ENCODE assay signal across 18 cellular contexts in genomic region chr3:197093871-197094270, GRCh38.
"Had no signal": no experiment of that assay in that cellular context is flagged by ENCODE, and none has a peak within 500 bp of the region (broad histone marks: within the 10 kb centered on the region; RNA-seq: fewer than 3 reads in every experiment).

No MANE protein-coding gene starts in this region.

- H3K27ac Mint-ChIP-seq: activated CD4-positive, alpha-beta T cell treated with anti-CD3 and anti-CD28 coated beads for 36 hours; activated naive CD8-positive, alpha-beta T cell treated with anti-CD3 and anti-CD28 coated beads for 36 hours; activated T-helper 1 cell treated with anti-CD3 and anti-CD28 coated beads, Interleukin-12 subunit alpha, Interleukin-12 subunit beta, Interleukin-2, Interleukin-4 antibody, amounts not matched to agents 30 ng/mL and 10 ng/mL and 1 ng/mL, durations not matched to agents 14 hours and 24 hours and 36 hours; nephron; stimulated activated naive CD8-positive, alpha-beta T cell treated with anti-CD3 and anti-CD28 coated beads, Interleukin-15, Interleukin-2, amounts not matched to agents 100 ng/mL and 50 ng/mL, for 24 hours had no signal

- H3K4me3 ChIP-seq: dorsolateral prefrontal cortex, lung, tibial nerve had no signal

- H3K9me3 Mint-ChIP-seq: activated naive CD8-positive, alpha-beta T cell treated with anti-CD3 and anti-CD28 coated beads for 36 hours; activated T-helper 1 cell treated with anti-CD3 and anti-CD28 coated beads, Interleukin-12 subunit alpha, Interleukin-12 subunit beta, Interleukin-2, Interleukin-4 antibody, amounts not matched to agents 30 ng/mL and 10 ng/mL and 1 ng/mL, durations not matched to agents 14 hours and 24 hours and 36 hours; nephron; stimulated activated naive CD8-positive, alpha-beta T cell treated with anti-CD3 and anti-CD28 coated beads, Interleukin-15, Interleukin-2, amounts not matched to agents 100 ng/mL and 50 ng/mL, for 24 hours had no signal

- H3K27me3 ChIP-seq: dorsolateral prefrontal cortex, tibial nerve had no signal

- H3K4me1 Mint-ChIP-seq: nephron had no signal

- DNase-seq: activated CD4-positive, alpha-beta T cell treated with anti-CD3 and anti-CD28 coated beads for 36 hours; activated CD4-positive, alpha-beta T cell treated with anti-CD3 and anti-CD28 coated beads, Interleukin-2, amount 50 U/mL, for 48 hours; activated naive CD8-positive, alpha-beta T cell treated with anti-CD3 and anti-CD28 coated beads for 36 hours; amniotic stem cell; dorsolateral prefrontal cortex; foreskin melanocyte; glutamatergic neuron; hypothalamus; islet precursor cell; occipital lobe; T-helper 2 cell had no signal

- ATAC-seq: activated CD4-positive, alpha-beta T cell treated with anti-CD3 and anti-CD28 coated beads for 36 hours had no signal

- H3K4me3 Mint-ChIP-seq: activated CD4-positive, alpha-beta T cell treated with anti-CD3 and anti-CD28 coated beads for 36 hours; activated naive CD8-positive, alpha-beta T cell treated with anti-CD3 and anti-CD28 coated beads for 36 hours; activated T-helper 1 cell treated with anti-CD3 and anti-CD28 coated beads, Interleukin-12 subunit alpha, Interleukin-12 subunit beta, Interleukin-2, Interleukin-4 antibody, amounts not matched to agents 30 ng/mL and 10 ng/mL and 1 ng/mL, durations not matched to agents 14 hours and 24 hours and 36 hours; nephron; stimulated activated naive CD8-positive, alpha-beta T cell treated with anti-CD3 and anti-CD28 coated beads, Interleukin-15, Interleukin-2, amounts not matched to agents 100 ng/mL and 50 ng/mL, for 24 hours had no signal

- H3K4me1 ChIP-seq: tibial nerve had no signal

- H3K27me3 Mint-ChIP-seq: activated CD4-positive, alpha-beta T cell treated with anti-CD3 and anti-CD28 coated beads for 36 hours; activated naive CD8-positive, alpha-beta T cell treated with anti-CD3 and anti-CD28 coated beads for 36 hours; stimulated activated naive CD8-positive, alpha-beta T cell treated with anti-CD3 and anti-CD28 coated beads, Interleukin-15, Interleukin-2, amounts not matched to agents 100 ng/mL and 50 ng/mL, for 24 hours had no signal

- H3K9me3 ChIP-seq: tibial nerve had no signal

- FAIRE-seq: colon, urothelium cell line had no signal

- H3K27ac ChIP-seq: tibial nerve had no signal
